In the genomic region with DNA sequence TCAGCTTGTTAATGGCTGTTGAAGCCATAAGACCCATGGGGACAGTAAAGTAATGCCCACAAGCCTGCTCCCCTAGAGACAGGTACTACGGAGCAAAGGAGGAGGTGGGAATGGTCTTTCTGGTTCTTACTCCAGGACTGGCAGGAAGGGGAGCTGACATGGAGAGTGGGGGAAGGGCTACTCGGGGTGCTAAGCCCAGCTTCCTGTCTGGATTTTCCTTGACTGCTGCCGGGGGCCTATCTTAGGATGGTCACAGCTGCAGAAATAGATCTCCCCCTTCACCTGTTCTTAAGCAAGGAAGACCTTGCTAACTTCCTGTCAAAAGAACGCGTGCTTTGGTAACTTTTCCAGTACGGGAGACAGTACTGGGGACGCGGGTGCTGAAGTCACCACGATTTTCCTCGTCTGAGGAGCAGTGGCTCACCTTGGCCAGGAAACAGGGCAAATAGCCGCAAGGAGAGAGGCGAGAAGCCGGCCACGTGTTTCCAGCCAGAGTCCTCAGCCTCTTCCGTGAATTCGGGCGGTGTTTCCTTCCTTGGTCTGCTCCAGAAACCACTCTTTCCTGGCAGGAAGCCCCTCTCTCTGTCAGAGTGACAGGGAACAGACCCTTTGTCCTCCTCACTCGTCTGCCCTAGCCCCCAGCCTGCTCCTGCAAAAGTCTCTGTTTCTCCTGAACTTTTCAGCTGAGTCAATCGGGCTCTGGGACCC, we compare ENCODE assay signal across 8 cellular contexts. TPM values are rescaled to one million over a fixed set of nuclear protein-coding genes. Genes with fewer than 3 reads are reported as not detected.
A peak's percentile ranks its signal among the peaks of the same experiment; 100 is the strongest.
DNase-seq lines count a peak whose midpoint lies in the region; ATAC-seq and TF ChIP-seq lines count a peak whose summit lies in the region.

No MANE protein-coding gene starts in this region.

- H3K27me3 Mint-ChIP-seq in CD4-positive, CD25-positive, alpha-beta regulatory T cell, result peaks cover 11% of the 10 kb centered on the region

- peak overlapping the region; percentile 84 to 91 (median 90) for H3K4me3 Mint-ChIP-seq in CD4-positive, CD25-positive, alpha-beta regulatory T cell

- no peaks in the 10 kb centered on the region for H3F3A ChIP-seq in PC-3 (ENCODE audit: low read length, unreplicated experiment)

- intact Hi-C loops in PC-3 (cut with micrococcal nuclease), result no loop called here

- no peak for ATAC-seq in CD4-positive, CD25-positive, alpha-beta regulatory T cell (ENCODE audit: low read depth in 2 of 2)
- ATAC-seq in PC-3 (no peak), omental fat pad (ENCODE audit: low FRiP score) (no peak), foreskin keratinocyte (no peak)

- H3K27ac ChIP-seq in CD4-positive, CD25-positive, alpha-beta regulatory T cell (ENCODE audit: insufficient read depth, low read length, poor library complexity, severe bottlenecking), result no peak overlapping the region
- no peak overlapping the region for H3K27ac ChIP-seq in PC-3 (ENCODE audit: low read length)
- no peak overlapping the region for H3K27ac ChIP-seq in foreskin keratinocyte

- H3K36me3 ChIP-seq in CD4-positive, CD25-positive, alpha-beta regulatory T cell (ENCODE audit: control insufficient read depth, insufficient read depth, low read length), result peaks cover 8% of the 10 kb centered on the region
- no peaks in the 10 kb centered on the region for H3K36me3 ChIP-seq in PC-3 (ENCODE audit: low read depth, low read length)

- H2AFZ ChIP-seq in PC-3 (ENCODE audit: low read length), result peak overlapping the region; percentile 94

- peaks cover 16 to 55% (median 30%) of the 10 kb centered on the region in 4 donors for H3K4me1 Mint-ChIP-seq in CD4-positive, CD25-positive, alpha-beta regulatory T cell

- H3K9ac ChIP-seq in PC-3 (ENCODE audit: low read length), result no peak overlapping the region

- H3K9me3 ChIP-seq in CD4-positive, CD25-positive, alpha-beta regulatory T cell (ENCODE audit: control insufficient read depth in 2 of 2, low read length in 2 of 2), result no peaks in the 10 kb centered on the region
- H3K9me3 ChIP-seq in PC-3 (ENCODE audit: low read length), result no peaks in the 10 kb centered on the region

- no peaks in the 10 kb centered on the region for H4K20me1 ChIP-seq in PC-3 (ENCODE audit: low read length)

- peaks cover 37% of the 10 kb centered on the region for H3K4me1 ChIP-seq in CD4-positive, CD25-positive, alpha-beta regulatory T cell (ENCODE audit: control insufficient read depth, insufficient read depth, low read length, poor library complexity, severe bottlenecking)
- no peaks in the 10 kb centered on the region for H3K4me1 ChIP-seq in PC-3 (ENCODE audit: insufficient read depth, low read length)
- H3K4me1 ChIP-seq in foreskin keratinocyte, result no peaks in the 10 kb centered on the region

- peak overlapping the region; percentile 9 to 89 (median 85) for H3K27ac Mint-ChIP-seq in CD4-positive, CD25-positive, alpha-beta regulatory T cell

- no TSS peak for BruUV-seq in PC-3 (replicated peaks; lab: Mats Ljungman, UMichigan)

- H3K9me3 Mint-ChIP-seq in CD4-positive, CD25-positive, alpha-beta regulatory T cell, result no peaks in the 10 kb centered on the region

- no peaks in the 10 kb centered on the region for H3K36me3 Mint-ChIP-seq in CD4-positive, CD25-positive, alpha-beta regulatory T cell

- TF ChIP-seq CTCF in PC-3 (conservative IDR thresholded peaks at IDR 0.05; ENCODE audit: low read depth, low read length) (no peak), epithelial cell of proximal tubule (conservative IDR thresholded peaks at IDR 0.05; ENCODE audit: low read depth, low read length) (no peak), omental fat pad (IDR thresholded peaks at IDR 0.05) (no peak), foreskin keratinocyte (conservative IDR thresholded peaks at IDR 0.05) (no peak)

- no peak for DNase-seq in CD4-positive, CD25-positive, alpha-beta regulatory T cell
- DNase-seq in PC-3 (no peak), epithelial cell of proximal tubule (ENCODE audit: low read depth) (no peak), omental fat pad (ENCODE audit: low spot score) (peak; percentile 21), foreskin keratinocyte (no peak), HUDEP-2 (lab: John Stamatoyannopoulos, UW; ENCODE audit: unreplicated experiment in 76 of 76) (no peak), H4 (ENCODE audit: low spot score) (no peak), putamen (ENCODE audit: low spot score) (no peak)

- no peaks in the 10 kb centered on the region for H3K79me2 ChIP-seq in PC-3 (ENCODE audit: low read length)

- POLR2A ChIA-PET in PC-3 (lab: Charles Lee; ENCODE audit: unreplicated experiment), result no interaction called here

- H3K4me2 ChIP-seq in PC-3 (ENCODE audit: low read length), result peak overlapping the region; percentile 89

- no peaks in the 10 kb centered on the region for H3K27me3 ChIP-seq in CD4-positive, CD25-positive, alpha-beta regulatory T cell (ENCODE audit: control insufficient read depth, insufficient read depth, low read length)
- H3K27me3 ChIP-seq in PC-3 (ENCODE audit: low read length) (peaks cover 10% of the 10 kb centered on the region; the same call in 1 of the 2 replicates), foreskin keratinocyte (peaks cover 58% of the 10 kb centered on the region)

- H3K9me2 ChIP-seq in PC-3 (replicated peaks; ENCODE audit: low read length), result no peaks in the 10 kb centered on the region

- H3K4me3 ChIP-seq in CD4-positive, CD25-positive, alpha-beta regulatory T cell (ENCODE audit: low read depth, low read length), result peak overlapping the region; percentile 62
- peak overlapping the region; percentile 75 for H3K4me3 ChIP-seq in PC-3 (ENCODE audit: low read length)
- peak overlapping the region; percentile 65 for H3K4me3 ChIP-seq in epithelial cell of proximal tubule (ENCODE audit: low read depth, low read length)

- CTCF ChIA-PET in PC-3 (lab: Charles Lee), result no interaction called here

RNA-seq across cellular contexts. Expression of gene PRR29, which starts 0.7 kb away (rescaled TPM):
- 0.52 TPM for total RNA-seq in CD4-positive, CD25-positive, alpha-beta regulatory T cell
- polyA plus RNA-seq in CD4-positive, CD25-positive, alpha-beta regulatory T cell, result 1 to 10 TPM; 3.9 to 6.9 (median 6.2) TPM
- 0.77 and 1.2 TPM in 2 replicates for total RNA-seq in PC-3 (2014; rRNA removed)
- 0.14 and 0.17 TPM in 2 replicates for total RNA-seq in epithelial cell of proximal tubule
- 1 to 10 TPM in 1 of 4 donors, under 1 TPM in 3; 0.19 to 1.1 (median 0.55) TPM for total RNA-seq in omental fat pad
- 0.03 TPM in 1 of 2 replicates, not detected in the other for total RNA-seq in foreskin keratinocyte
- 0.03 and 0.06 TPM in 2 replicates for polyA plus RNA-seq in foreskin keratinocyte
- total RNA-seq in H4 (2014; rRNA removed; shearing (Covaris generic)), result 0.27 and 2.3 TPM in 2 replicates

RNA-seq across cellular contexts. Expression of gene ICAM2, which starts 22.9 kb away (rescaled TPM):
- total RNA-seq in CD4-positive, CD25-positive, alpha-beta regulatory T cell, result 106 TPM
- polyA plus RNA-seq in CD4-positive, CD25-positive, alpha-beta regulatory T cell, result 100 to 1,000 TPM; 465 to 625 (median 548) TPM
- total RNA-seq in PC-3 (2014; rRNA removed) (not detected in 2 replicates), epithelial cell of proximal tubule (18.4 and 19.9 TPM in 2 replicates), omental fat pad (100 to 1,000 TPM in 3 of 4 donors, 10 to 100 TPM in 1; 57.7 to 252 (median 137) TPM), foreskin keratinocyte (0.14 and 0.48 TPM in 2 replicates)
- 0.46 and 0.54 TPM in 2 replicates for polyA plus RNA-seq in foreskin keratinocyte
- total RNA-seq in H4 (2014; rRNA removed; shearing (Covaris generic)), result 0.14 TPM in 1 of 2 replicates, not detected in the other

RNA-seq across cellular contexts. Expression of gene SCN4A, which starts 24.8 kb away (rescaled TPM):
- not detected for total RNA-seq in CD4-positive, CD25-positive, alpha-beta regulatory T cell
- not detected for polyA plus RNA-seq in CD4-positive, CD25-positive, alpha-beta regulatory T cell
- total RNA-seq in PC-3 (2014; rRNA removed), result 0.06 TPM in 1 of 2 replicates, not detected in the other
- total RNA-seq in epithelial cell of proximal tubule, result under 0.01 TPM in 1 of 2 replicates, not detected in the other
- 10 to 100 TPM in 3 of 4 donors, 1 to 10 TPM in 1; 7.0 to 43.3 (median 15.1) TPM for total RNA-seq in omental fat pad
- not detected in 2 replicates for total RNA-seq in foreskin keratinocyte
- not detected in 2 replicates for polyA plus RNA-seq in foreskin keratinocyte
- total RNA-seq in H4 (2014; rRNA removed; shearing (Covaris generic)), result 0.02 TPM in 2 replicates

Comparison
In these comparisons a context has a peak if more than half of its experiments do, and no peak if none do; other contexts are left out.
1. RNA of gene ICAM2, which starts 22.9 kb away (total RNA-seq): 57.7 to 252 TPM in omental fat pad, 106 TPM in CD4-positive, CD25-positive, alpha-beta regulatory T cell (single experiment) and 18.4 to 19.9 TPM in epithelial cell of proximal tubule; 0.14 to 0.48 TPM in foreskin keratinocyte, 0.14 TPM in H4 and not detected in PC-3; every median in the first group is over 10 times any median in the second.
2. Peak in every context shown above with its lines, with median percentiles within 50 percentile points of each other: H3K4me3 ChIP-seq.